ENCODE assay signal across 1 cellular context in the genomic region with DNA sequence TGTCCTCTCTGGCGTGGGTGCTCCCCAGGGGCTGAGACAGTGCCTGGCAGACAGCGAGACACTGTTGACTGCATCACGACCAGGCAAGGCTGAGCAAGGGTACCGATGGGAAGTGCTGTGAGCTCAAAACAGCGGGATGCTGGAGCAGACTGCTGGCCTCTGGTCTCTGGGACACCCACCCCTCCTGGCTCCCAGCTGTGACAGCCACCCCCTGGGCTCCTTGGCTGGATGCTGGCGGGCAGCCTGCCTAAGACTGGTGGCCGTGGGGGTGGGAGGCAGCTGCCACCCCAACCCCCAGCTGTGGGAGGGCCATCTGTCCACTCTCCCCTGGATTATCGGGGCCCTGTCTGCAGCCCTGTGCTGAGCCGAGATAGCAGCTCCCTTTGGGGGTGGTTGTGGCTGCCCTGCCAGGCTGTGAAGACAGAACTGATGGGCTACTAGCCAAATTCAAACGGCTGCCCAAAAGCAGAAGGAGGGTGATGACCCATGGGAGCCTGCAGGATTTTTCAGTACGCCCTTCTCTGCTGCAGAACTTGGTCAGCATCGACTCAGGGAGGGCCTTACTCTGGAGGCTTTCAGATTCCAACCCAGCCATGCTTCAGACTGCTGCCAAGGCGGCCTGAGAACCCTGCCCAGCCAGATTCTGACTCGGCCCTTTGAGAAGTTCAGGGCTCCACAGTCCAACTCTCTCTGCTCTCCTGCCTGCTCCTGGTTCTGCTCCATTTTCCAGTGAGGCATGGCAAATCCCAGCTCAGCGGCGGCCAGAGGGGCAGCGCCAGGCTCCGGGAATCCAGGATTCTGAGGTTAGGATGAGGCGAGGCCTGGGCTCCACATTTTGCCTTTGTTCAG.
TF ChIP-seq lines count a peak whose summit lies in the region.

No MANE protein-coding gene starts in this region.

TF ChIP-seq in K562, 482 proteins besides CTCF, POLR2A, EP300 and RAD21 (continued from another document and continues in another):
- peak in 1 of 2 experiments; percentile 60; a peak in 1 of 4 replicates for TF ChIP-seq TEAD1 (CRISPR knock-in tag; IDR thresholded peaks at IDR 0.05)
- TF ChIP-seq SIRT6 (IDR thresholded peaks at IDR 0.05; ENCODE audit: low read depth, low read length), result no peak
- 0 out of 2 replicates have a peak, but pooled peaks have one; percentile 52 for TF ChIP-seq HNRNPL (IDR thresholded peaks at IDR 0.05; ENCODE audit: low read depth, low read length)
- peak; percentile 72 for TF ChIP-seq ZKSCAN1 (IDR thresholded peaks at IDR 0.05; ENCODE audit: low read depth, low read length)
- no peak for TF ChIP-seq SRSF7 (optimal IDR thresholded peaks at IDR 0.05; ENCODE audit: low read depth, low read length)
- peak; percentile 71 for TF ChIP-seq ZNF197 (CRISPR knock-in tag; IDR thresholded peaks at IDR 0.05; ENCODE audit: low read depth)
- peak; percentile 96 for TF ChIP-seq ARID1B (IDR thresholded peaks at IDR 0.05)
- TF ChIP-seq JUND (IDR thresholded peaks at IDR 0.05; ENCODE audit: borderline replicate concordance, low read depth, low read length), result peak; percentile 42
- no peak; the same call in 1 of the 3 replicates for TF ChIP-seq JUND (tag; IDR thresholded peaks at IDR 0.05; ENCODE audit: borderline replicate concordance, low read depth, low read length)
- 0 out of 2 replicates have a peak, but pooled peaks have one; percentile 20 for TF ChIP-seq RBFOX2 (IDR thresholded peaks at IDR 0.05; ENCODE audit: low read depth, low read length)
- TF ChIP-seq, protein P1, sequence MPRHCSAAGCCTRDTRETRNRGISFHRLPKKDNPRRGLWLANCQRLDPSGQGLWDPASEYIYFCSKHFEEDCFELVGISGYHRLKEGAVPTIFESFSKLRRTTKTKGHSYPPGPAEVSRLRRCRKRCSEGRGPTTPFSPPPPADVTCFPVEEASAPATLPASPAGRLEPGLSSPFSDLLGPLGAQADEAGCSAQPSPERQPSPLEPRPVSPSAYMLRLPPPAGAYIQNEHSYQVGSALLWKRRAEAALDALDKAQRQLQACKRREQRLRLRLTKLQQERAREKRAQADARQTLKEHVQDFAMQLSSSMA (CRISPR knock-in tag; IDR thresholded peaks at IDR 0.05), result no peak
- TF ChIP-seq TGIF2 (CRISPR knock-in tag; IDR thresholded peaks at IDR 0.05), result no peak
- peak; percentile 90 for TF ChIP-seq PML (IDR thresholded peaks at IDR 0.05; ENCODE audit: low read length)
- TF ChIP-seq TRIM24 (IDR thresholded peaks at IDR 0.05), result peak; percentile 95 to 96
- TF ChIP-seq, protein P2, sequence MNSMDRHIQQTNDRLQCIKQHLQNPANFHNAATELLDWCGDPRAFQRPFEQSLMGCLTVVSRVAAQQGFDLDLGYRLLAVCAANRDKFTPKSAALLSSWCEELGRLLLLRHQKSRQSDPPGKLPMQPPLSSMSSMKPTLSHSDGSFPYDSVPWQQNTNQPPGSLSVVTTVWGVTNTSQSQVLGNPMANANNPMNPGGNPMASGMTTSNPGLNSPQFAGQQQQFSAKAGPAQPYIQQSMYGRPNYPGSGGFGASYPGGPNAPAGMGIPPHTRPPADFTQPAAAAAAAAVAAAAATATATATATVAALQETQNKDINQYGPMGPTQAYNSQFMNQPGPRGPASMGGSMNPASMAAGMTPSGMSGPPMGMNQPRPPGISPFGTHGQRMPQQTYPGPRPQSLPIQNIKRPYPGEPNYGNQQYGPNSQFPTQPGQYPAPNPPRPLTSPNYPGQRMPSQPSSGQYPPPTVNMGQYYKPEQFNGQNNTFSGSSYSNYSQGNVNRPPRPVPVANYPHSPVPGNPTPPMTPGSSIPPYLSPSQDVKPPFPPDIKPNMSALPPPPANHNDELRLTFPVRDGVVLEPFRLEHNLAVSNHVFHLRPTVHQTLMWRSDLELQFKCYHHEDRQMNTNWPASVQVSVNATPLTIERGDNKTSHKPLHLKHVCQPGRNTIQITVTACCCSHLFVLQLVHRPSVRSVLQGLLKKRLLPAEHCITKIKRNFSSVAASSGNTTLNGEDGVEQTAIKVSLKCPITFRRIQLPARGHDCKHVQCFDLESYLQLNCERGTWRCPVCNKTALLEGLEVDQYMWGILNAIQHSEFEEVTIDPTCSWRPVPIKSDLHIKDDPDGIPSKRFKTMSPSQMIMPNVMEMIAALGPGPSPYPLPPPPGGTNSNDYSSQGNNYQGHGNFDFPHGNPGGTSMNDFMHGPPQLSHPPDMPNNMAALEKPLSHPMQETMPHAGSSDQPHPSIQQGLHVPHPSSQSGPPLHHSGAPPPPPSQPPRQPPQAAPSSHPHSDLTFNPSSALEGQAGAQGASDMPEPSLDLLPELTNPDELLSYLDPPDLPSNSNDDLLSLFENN (IDR thresholded peaks at IDR 0.05; ENCODE audit: low read depth in 2 of 2, low read length in 2 of 2), result peak in 1 of 2 experiments; percentile 89; a peak in 2 of 4 replicates
- TF ChIP-seq ZNF584 (CRISPR knock-in tag; IDR thresholded peaks at IDR 0.05; ENCODE audit: low read depth), result peak; percentile 88
- peak; percentile 91 for TF ChIP-seq TAL1 (IDR thresholded peaks at IDR 0.05)
- TF ChIP-seq CREB1 (IDR thresholded peaks at IDR 0.05), result peak; percentile 66; the same call in 1 of the 2 replicates
- TF ChIP-seq CREB1 (CRISPR knock-in tag; IDR thresholded peaks at IDR 0.05), result no peak
- no peak for TF ChIP-seq ELF2 (CRISPR knock-in tag; IDR thresholded peaks at IDR 0.05)
- TF ChIP-seq, protein P3, sequence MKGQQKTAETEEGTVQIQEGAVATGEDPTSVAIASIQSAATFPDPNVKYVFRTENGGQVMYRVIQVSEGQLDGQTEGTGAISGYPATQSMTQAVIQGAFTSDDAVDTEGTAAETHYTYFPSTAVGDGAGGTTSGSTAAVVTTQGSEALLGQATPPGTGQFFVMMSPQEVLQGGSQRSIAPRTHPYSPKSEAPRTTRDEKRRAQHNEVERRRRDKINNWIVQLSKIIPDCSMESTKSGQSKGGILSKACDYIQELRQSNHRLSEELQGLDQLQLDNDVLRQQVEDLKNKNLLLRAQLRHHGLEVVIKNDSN (CRISPR knock-in tag; IDR thresholded peaks at IDR 0.05), result no peak
- TF ChIP-seq GATAD2B (IDR thresholded peaks at IDR 0.05; ENCODE audit: borderline replicate concordance), result peak; percentile 91
- TF ChIP-seq, protein P4, sequence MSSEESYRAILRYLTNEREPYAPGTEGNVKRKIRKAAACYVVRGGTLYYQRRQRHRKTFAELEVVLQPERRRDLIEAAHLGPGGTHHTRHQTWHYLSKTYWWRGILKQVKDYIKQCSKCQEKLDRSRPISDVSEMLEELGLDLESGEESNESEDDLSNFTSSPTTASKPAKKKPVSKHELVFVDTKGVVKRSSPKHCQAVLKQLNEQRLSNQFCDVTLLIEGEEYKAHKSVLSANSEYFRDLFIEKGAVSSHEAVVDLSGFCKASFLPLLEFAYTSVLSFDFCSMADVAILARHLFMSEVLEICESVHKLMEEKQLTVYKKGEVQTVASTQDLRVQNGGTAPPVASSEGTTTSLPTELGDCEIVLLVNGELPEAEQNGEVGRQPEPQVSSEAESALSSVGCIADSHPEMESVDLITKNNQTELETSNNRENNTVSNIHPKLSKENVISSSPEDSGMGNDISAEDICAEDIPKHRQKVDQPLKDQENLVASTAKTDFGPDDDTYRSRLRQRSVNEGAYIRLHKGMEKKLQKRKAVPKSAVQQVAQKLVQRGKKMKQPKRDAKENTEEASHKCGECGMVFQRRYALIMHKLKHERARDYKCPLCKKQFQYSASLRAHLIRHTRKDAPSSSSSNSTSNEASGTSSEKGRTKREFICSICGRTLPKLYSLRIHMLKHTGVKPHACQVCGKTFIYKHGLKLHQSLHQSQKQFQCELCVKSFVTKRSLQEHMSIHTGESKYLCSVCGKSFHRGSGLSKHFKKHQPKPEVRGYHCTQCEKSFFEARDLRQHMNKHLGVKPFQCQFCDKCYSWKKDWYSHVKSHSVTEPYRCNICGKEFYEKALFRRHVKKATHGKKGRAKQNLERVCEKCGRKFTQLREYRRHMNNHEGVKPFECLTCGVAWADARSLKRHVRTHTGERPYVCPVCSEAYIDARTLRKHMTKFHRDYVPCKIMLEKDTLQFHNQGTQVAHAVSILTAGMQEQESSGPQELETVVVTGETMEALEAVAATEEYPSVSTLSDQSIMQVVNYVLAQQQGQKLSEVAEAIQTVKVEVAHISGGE (CRISPR knock-in tag; IDR thresholded peaks at IDR 0.05), result peak in 1 of 3 experiments; percentile 81; a peak in 2 of 6 replicates
- TF ChIP-seq GABPA (tag; conservative IDR thresholded peaks at IDR 0.05; ENCODE audit: low read depth), result no peak
- 0 out of 2 replicates have a peak, but pooled peaks have one; percentile 34 for TF ChIP-seq POLR2G (IDR thresholded peaks at IDR 0.05; ENCODE audit: low read depth, low read length)
- no peak for TF ChIP-seq HMG20A (CRISPR knock-in tag; conservative IDR thresholded peaks at IDR 0.05)
- TF ChIP-seq TAF7 (tag; IDR thresholded peaks at IDR 0.05), result no peak
- TF ChIP-seq, protein P5, sequence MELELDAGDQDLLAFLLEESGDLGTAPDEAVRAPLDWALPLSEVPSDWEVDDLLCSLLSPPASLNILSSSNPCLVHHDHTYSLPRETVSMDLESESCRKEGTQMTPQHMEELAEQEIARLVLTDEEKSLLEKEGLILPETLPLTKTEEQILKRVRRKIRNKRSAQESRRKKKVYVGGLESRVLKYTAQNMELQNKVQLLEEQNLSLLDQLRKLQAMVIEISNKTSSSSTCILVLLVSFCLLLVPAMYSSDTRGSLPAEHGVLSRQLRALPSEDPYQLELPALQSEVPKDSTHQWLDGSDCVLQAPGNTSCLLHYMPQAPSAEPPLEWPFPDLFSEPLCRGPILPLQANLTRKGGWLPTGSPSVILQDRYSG (tag; conservative IDR thresholded peaks at IDR 0.05; ENCODE audit: low read depth), result peak; percentile 86; the same call in 1 of the 2 replicates
- peak; percentile 71 for TF ChIP-seq CREM (IDR thresholded peaks at IDR 0.05; ENCODE audit: low read depth)
- TF ChIP-seq KLF1 (tag; IDR thresholded peaks at IDR 0.05), result no peak
- TF ChIP-seq HEY1 (CRISPR knock-in tag; IDR thresholded peaks at IDR 0.05; ENCODE audit: borderline replicate concordance), result no peak
- TF ChIP-seq TOE1 (IDR thresholded peaks at IDR 0.05; ENCODE audit: borderline replicate concordance), result no peak
- TF ChIP-seq TOE1 (CRISPR knock-in tag; IDR thresholded peaks at IDR 0.05; ENCODE audit: borderline replicate concordance, low read depth), result no peak
- TF ChIP-seq HDAC1 (IDR thresholded peaks at IDR 0.05), result peak in 1 of 2 experiments; percentile 71; a peak in 2 of 4 replicates
- TF ChIP-seq, protein P6, sequence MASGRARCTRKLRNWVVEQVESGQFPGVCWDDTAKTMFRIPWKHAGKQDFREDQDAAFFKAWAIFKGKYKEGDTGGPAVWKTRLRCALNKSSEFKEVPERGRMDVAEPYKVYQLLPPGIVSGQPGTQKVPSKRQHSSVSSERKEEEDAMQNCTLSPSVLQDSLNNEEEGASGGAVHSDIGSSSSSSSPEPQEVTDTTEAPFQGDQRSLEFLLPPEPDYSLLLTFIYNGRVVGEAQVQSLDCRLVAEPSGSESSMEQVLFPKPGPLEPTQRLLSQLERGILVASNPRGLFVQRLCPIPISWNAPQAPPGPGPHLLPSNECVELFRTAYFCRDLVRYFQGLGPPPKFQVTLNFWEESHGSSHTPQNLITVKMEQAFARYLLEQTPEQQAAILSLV (tag; IDR thresholded peaks at IDR 0.05), result no peak
- TF ChIP-seq ZC3H11A (IDR thresholded peaks at IDR 0.05; ENCODE audit: low read depth, low read length), result no peak
- peak; percentile 96 for TF ChIP-seq RNF2 (IDR thresholded peaks at IDR 0.05)
- no peak for TF ChIP-seq GTF2F1 (IDR thresholded peaks at IDR 0.05; ENCODE audit: low read depth, low read length)
- peak in 1 of 2 experiments; percentile 74; a peak in 1 of 4 replicates for TF ChIP-seq ARNT (IDR thresholded peaks at IDR 0.05)
- no peak for TF ChIP-seq ZNF696 (CRISPR knock-in tag; conservative IDR thresholded peaks at IDR 0.05)
- TF ChIP-seq, protein P7, sequence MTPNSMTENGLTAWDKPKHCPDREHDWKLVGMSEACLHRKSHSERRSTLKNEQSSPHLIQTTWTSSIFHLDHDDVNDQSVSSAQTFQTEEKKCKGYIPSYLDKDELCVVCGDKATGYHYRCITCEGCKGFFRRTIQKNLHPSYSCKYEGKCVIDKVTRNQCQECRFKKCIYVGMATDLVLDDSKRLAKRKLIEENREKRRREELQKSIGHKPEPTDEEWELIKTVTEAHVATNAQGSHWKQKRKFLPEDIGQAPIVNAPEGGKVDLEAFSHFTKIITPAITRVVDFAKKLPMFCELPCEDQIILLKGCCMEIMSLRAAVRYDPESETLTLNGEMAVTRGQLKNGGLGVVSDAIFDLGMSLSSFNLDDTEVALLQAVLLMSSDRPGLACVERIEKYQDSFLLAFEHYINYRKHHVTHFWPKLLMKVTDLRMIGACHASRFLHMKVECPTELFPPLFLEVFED (CRISPR knock-in tag; conservative IDR thresholded peaks at IDR 0.05), result no peak
- TF ChIP-seq, protein P8, sequence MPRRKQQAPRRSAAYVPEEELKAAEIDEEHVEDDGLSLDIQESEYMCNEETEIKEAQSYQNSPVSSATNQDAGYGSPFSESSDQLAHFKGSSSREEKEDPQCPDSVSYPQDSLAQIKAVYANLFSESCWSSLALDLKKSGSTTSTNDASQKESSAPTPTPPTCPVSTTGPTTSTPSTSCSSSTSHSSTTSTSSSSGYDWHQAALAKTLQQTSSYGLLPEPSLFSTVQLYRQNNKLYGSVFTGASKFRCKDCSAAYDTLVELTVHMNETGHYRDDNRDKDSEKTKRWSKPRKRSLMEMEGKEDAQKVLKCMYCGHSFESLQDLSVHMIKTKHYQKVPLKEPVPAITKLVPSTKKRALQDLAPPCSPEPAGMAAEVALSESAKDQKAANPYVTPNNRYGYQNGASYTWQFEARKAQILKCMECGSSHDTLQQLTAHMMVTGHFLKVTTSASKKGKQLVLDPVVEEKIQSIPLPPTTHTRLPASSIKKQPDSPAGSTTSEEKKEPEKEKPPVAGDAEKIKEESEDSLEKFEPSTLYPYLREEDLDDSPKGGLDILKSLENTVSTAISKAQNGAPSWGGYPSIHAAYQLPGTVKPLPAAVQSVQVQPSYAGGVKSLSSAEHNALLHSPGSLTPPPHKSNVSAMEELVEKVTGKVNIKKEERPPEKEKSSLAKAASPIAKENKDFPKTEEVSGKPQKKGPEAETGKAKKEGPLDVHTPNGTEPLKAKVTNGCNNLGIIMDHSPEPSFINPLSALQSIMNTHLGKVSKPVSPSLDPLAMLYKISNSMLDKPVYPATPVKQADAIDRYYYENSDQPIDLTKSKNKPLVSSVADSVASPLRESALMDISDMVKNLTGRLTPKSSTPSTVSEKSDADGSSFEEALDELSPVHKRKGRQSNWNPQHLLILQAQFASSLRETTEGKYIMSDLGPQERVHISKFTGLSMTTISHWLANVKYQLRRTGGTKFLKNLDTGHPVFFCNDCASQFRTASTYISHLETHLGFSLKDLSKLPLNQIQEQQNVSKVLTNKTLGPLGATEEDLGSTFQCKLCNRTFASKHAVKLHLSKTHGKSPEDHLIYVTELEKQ (CRISPR knock-in tag; IDR thresholded peaks at IDR 0.05), result no peak
- peak; percentile 93 for TF ChIP-seq ZNF766 (CRISPR knock-in tag; conservative IDR thresholded peaks at IDR 0.05)
- no peak for TF ChIP-seq ARID2 (IDR thresholded peaks at IDR 0.05)
- no peak for TF ChIP-seq POLR2AphosphoS2 (IDR thresholded peaks at IDR 0.05; ENCODE audit: low read length)
- peak; percentile 99 for TF ChIP-seq NFIC (IDR thresholded peaks at IDR 0.05)
